In genomic region chr12:109358154-109358869, GRCh38 we compare ENCODE assay signal across 11 cellular contexts. TPM values are rescaled to one million over a fixed set of nuclear protein-coding genes. Genes with fewer than 3 reads are reported as not detected.
DNase-seq lines count a peak whose midpoint lies in the region; ATAC-seq and TF ChIP-seq lines count a peak whose summit lies in the region.
"Had no signal": no experiment of that assay in that cellular context is flagged by ENCODE, and none has a peak within 500 bp of the region (broad histone marks: within the 10 kb centered on the region; RNA-seq: fewer than 3 reads in every experiment).

No MANE protein-coding gene starts in this region.

- H3K4me2 ChIP-seq in GM23248 (ENCODE audit: unreplicated experiment): peak overlapping the region; percentile 43

- in situ Hi-C loops in GM23248 (cut with MboI) (no loop called here), SK-MEL-5 (cut with HindIII; ENCODE audit: low pct_unique_long_range_greater_than_20kb, low sequenced_read_pairs) (no loop called here)

- WGBS in GM23248 (ENCODE audit: low coverage in 1 of 2, low lambda C conversion rate in 2 of 2, missing lambda C conversion rate in 2 of 2), 2 experiments: 46 to 48% methylated on average over 10 of the region's 10 CpGs

- intact Hi-C loops in posterior cingulate gyrus (cut with DNase I) (no loop called here), Right ventricle myocardium inferior (cut with DNase I) (no loop called here)

- no peak overlapping the region for H3K27ac ChIP-seq in GM23248

- H3K27me3 Mint-ChIP-seq in memory B cell: no peaks in the 10 kb centered on the region

- no peaks in the 10 kb centered on the region for H3K9me2 ChIP-seq in GM23248 (ENCODE audit: insufficient read depth)

- ATAC-seq in GM18505 (IDR thresholded peaks at IDR 0.05; ENCODE audit: unreplicated experiment) (peak; percentile 82), memory B cell (ENCODE audit: low read depth) (no peak), Right ventricle myocardium inferior (no peak)

- peak overlapping the region; percentile 8 for H3K4me3 Mint-ChIP-seq in memory B cell

- H4K20me1 ChIP-seq in GM23248 (ENCODE audit: insufficient read depth): no peaks in the 10 kb centered on the region

- H3K4me1 Mint-ChIP-seq in memory B cell: no peaks in the 10 kb centered on the region

- H3K9me3 ChIP-seq in GM23248 (ENCODE audit: low read depth): no peaks in the 10 kb centered on the region
- H3K9me3 ChIP-seq: heart right ventricle had no signal

- no peaks in the 10 kb centered on the region for H3K36me3 Mint-ChIP-seq in memory B cell

- H3K79me2 ChIP-seq in GM23248 (ENCODE audit: insufficient read depth): no peaks in the 10 kb centered on the region

- DNase-seq in GM23248: peak; percentile 45
- DNase-seq in SK-MEL-5 (ENCODE audit: low read depth, low spot score): peak; percentile 56
- DNase-seq in memory B cell (ENCODE audit: low spot score in 2 of 2): no peak
- DNase-seq in posterior cingulate gyrus: no peak
- DNase-seq in Right ventricle myocardium inferior (ENCODE audit: missing footprints): no peak
- no peak for DNase-seq in NCI-H82 treated with DMSO at 0.1 percent for 48 hours (lab: John Stamatoyannopoulos, UW; ENCODE audit: unreplicated experiment)
- DNase-seq in activated gamma-delta T cell (lab: John Stamatoyannopoulos, UW): no peak
- DNase-seq: activated CD8-positive, alpha-beta memory T cell treated with anti-CD3 and anti-CD28 coated beads, Interleukin-2, amount 50 U/mL, for 4 hours; heart right ventricle; NCI-H187 had no signal

- no peak overlapping the region for H3K27ac Mint-ChIP-seq in memory B cell

- peaks cover 38% of the 10 kb centered on the region for H3K27me3 ChIP-seq in GM23248 (replicated peaks; ENCODE audit: insufficient read depth)

- H2AFZ ChIP-seq in GM23248: peak overlapping the region; percentile 50; the same call in 1 of the 2 replicates

- no peaks in the 10 kb centered on the region for H3K9me3 Mint-ChIP-seq in memory B cell

- TF ChIP-seq POLR2A in GM18505 (IDR thresholded peaks at IDR 0.05; ENCODE audit: borderline replicate concordance, extremely low read depth, insufficient read depth, insufficient read length): no peak

- no peaks in the 10 kb centered on the region for H3K4me1 ChIP-seq in GM23248 (ENCODE audit: insufficient read depth)

- no peaks in the 10 kb centered on the region for H3K36me3 ChIP-seq in GM23248 (ENCODE audit: low read depth)
- H3K36me3 ChIP-seq: heart right ventricle had no signal

- peak overlapping the region; percentile 48; the same call in 1 of the 2 replicates for H3K4me3 ChIP-seq in GM23248

- H3F3A ChIP-seq in GM23248 (ENCODE audit: insufficient read depth): no peaks in the 10 kb centered on the region

- no peak overlapping the region for H3K9ac ChIP-seq in GM23248

RNA-seq across cellular contexts. Expression of gene MYO1H, which starts 10.6 kb away (rescaled TPM):
- total RNA-seq in GM23248 (2014; rRNA removed; shearing (Covaris generic)): not detected in 2 replicates
- not detected in 2 replicates for polyA plus RNA-seq in GM23248 (2016; fragmentation: Nextera tagmentation; extraction: Ambion mirVana)
- total RNA-seq in SK-MEL-5 (2014; rRNA removed; shearing (Covaris generic)): 0.08 TPM in 1 of 2 replicates, not detected in the other
- polyA plus RNA-seq in SK-MEL-5 (2015; cell fraction: cytosol; rRNA removed): not detected in 2 replicates
- polyA plus RNA-seq in SK-MEL-5 (2015; cell fraction: nucleus; rRNA removed): 0.04 TPM in 1 of 2 replicates, not detected in the other
- 0.16 TPM for total RNA-seq in Right ventricle myocardium inferior

RNA-seq across cellular contexts. Expression of gene FOXN4, which starts 49.2 kb away (rescaled TPM):
- not detected in 2 replicates for total RNA-seq in GM23248 (2014; rRNA removed; shearing (Covaris generic))
- polyA plus RNA-seq in GM23248 (2016; fragmentation: Nextera tagmentation; extraction: Ambion mirVana): not detected in 2 replicates
- total RNA-seq in SK-MEL-5 (2014; rRNA removed; shearing (Covaris generic)): not detected in 2 replicates
- 0.10 TPM in 1 of 2 replicates, not detected in the other for polyA plus RNA-seq in SK-MEL-5 (2015; cell fraction: cytosol; rRNA removed)
- polyA plus RNA-seq in SK-MEL-5 (2015; cell fraction: nucleus; rRNA removed): 0.22 and 0.51 TPM in 2 replicates
- not detected for total RNA-seq in Right ventricle myocardium inferior
- polyA plus RNA-seq: heart right ventricle had no signal

Comparison
In these comparisons a context has a peak if more than half of its experiments do, and no peak if none do; other contexts are left out.
1. DNase-seq: peak in GM23248 (single experiment) and SK-MEL-5 (single experiment); none in memory B cell (0 of 2), posterior cingulate gyrus (0 of 10), Right ventricle myocardium inferior (single experiment), NCI-H82 treated with DMSO at 0.1 percent for 48 hours (single experiment) and activated gamma-delta T cell (single experiment).